Comparison of ENCODE assay signal across 14 cellular contexts in the genomic region with DNA sequence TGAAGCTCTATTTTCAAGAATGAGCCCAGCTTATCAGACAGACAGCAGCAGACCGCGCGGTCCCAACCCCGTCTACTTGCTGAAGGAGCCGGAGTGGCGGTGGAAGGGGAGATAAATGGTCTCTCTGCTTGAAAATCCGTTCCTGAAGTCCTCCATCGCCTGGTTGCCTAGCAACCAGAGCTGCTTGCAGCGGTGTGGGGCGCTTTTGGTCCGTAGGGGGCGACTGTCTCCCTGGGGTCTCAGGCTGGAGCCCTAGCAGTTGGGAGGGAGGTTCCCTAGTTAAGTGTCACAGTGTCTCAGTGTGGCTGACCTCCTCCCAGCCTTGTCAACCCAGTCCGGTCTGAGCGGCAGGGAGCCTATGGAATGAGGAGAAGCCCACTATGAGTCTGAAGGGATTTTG. TPM values are rescaled to one million over a fixed set of nuclear protein-coding genes. Genes with fewer than 3 reads are reported as not detected.
DNase-seq lines count a peak whose midpoint lies in the region; ATAC-seq and TF ChIP-seq lines count a peak whose summit lies in the region.
"Had no signal": no experiment of that assay in that cellular context is flagged by ENCODE, and none has a peak within 500 bp of the region (broad histone marks: within the 10 kb centered on the region; RNA-seq: fewer than 3 reads in every experiment).

No MANE protein-coding gene starts in this region.

- H3K27me3 ChIP-seq in Karpas-422 (ENCODE audit: low read length) (no peaks in the 10 kb centered on the region), trophoblast cell (ENCODE audit: insufficient read depth, low read length) (no peaks in the 10 kb centered on the region)

- H3K27ac ChIP-seq in Karpas-422 (ENCODE audit: low read length) (no peak overlapping the region), trophoblast cell (ENCODE audit: low read depth, low read length) (no peak overlapping the region)

- H3K9ac ChIP-seq in Karpas-422 (ENCODE audit: low read length), result no peak overlapping the region
- no peak overlapping the region for H3K9ac ChIP-seq in trophoblast cell (ENCODE audit: low read length)

- H2BK120ac ChIP-seq in trophoblast cell (ENCODE audit: insufficient read depth, low read length, poor library complexity), result no peak overlapping the region

- H2BK12ac ChIP-seq in trophoblast cell (ENCODE audit: low read length), result no peak overlapping the region

- WGBS in trophoblast cell (ENCODE audit: extremely low coverage, insufficient coverage, insufficient read length), result no CpG with 5 or more reads among the region's 14 CpGs

- H3K79me2 ChIP-seq in Karpas-422 (ENCODE audit: low read length), result no peaks in the 10 kb centered on the region
- H3K79me2 ChIP-seq in trophoblast cell (ENCODE audit: control insufficient read depth, insufficient read depth, low read length, poor library complexity), result peaks cover 2% of the 10 kb centered on the region

- H3K9me3 Mint-ChIP-seq in activated CD8-positive, alpha-beta T cell treated with anti-CD3 and anti-CD28 coated beads for 36 hours, result no peaks in the 10 kb centered on the region
- H3K9me3 Mint-ChIP-seq in activated CD8-positive, alpha-beta T cell treated with anti-CD3 and anti-CD28 coated beads, Interleukin-2, amount 10 ng/mL, durations not matched to agents 7 days and 5 days (ENCODE audit: insufficient read depth), result no peaks in the 10 kb centered on the region
- H3K9me3 Mint-ChIP-seq: activated B cell treated with CpG ODN at 0.5 μM for 24 hours; activated naive CD4-positive, alpha-beta T cell treated with anti-CD3 and anti-CD28 coated beads, Interleukin-2, amount 50 U/mL, for 24 hours; IgD-negative memory B cell had no signal

- peaks cover 3% of the 10 kb centered on the region for H3K27me3 Mint-ChIP-seq in activated CD8-positive, alpha-beta T cell treated with anti-CD3 and anti-CD28 coated beads for 36 hours
- H3K27me3 Mint-ChIP-seq in activated CD8-positive, alpha-beta T cell treated with anti-CD3 and anti-CD28 coated beads, Interleukin-2, amount 10 ng/mL, durations not matched to agents 7 days and 5 days (ENCODE audit: low read depth), result peaks cover 18% of the 10 kb centered on the region

- peaks cover 21% of the 10 kb centered on the region for H3K4me1 Mint-ChIP-seq in activated CD8-positive, alpha-beta T cell treated with anti-CD3 and anti-CD28 coated beads for 36 hours (ENCODE audit: low read depth)
- peaks cover 47% of the 10 kb centered on the region for H3K4me1 Mint-ChIP-seq in activated CD8-positive, alpha-beta T cell treated with anti-CD3 and anti-CD28 coated beads, Interleukin-2, amount 10 ng/mL, durations not matched to agents 7 days and 5 days (ENCODE audit: low read depth)
- H3K4me1 Mint-ChIP-seq: activated naive CD4-positive, alpha-beta T cell treated with anti-CD3 and anti-CD28 coated beads, Interleukin-2, amount 50 U/mL, for 24 hours had no signal

- no peak overlapping the region for H3K14ac ChIP-seq in trophoblast cell (ENCODE audit: low read length)

- no peak overlapping the region for H4K8ac ChIP-seq in trophoblast cell (ENCODE audit: low read depth, low read length)

- H3K4me1 ChIP-seq in Karpas-422 (ENCODE audit: low read length), result peaks cover 20% of the 10 kb centered on the region
- peaks cover 0 to 10% of the 10 kb centered on the region in 2 experiments for H3K4me1 ChIP-seq in trophoblast cell (ENCODE audit: control insufficient read depth in 1 of 2, insufficient read depth in 2 of 2, low read length in 2 of 2)

- H3K4me2 ChIP-seq in Karpas-422 (ENCODE audit: low read depth, low read length, poor library complexity, severe bottlenecking) (no peak overlapping the region), trophoblast cell (ENCODE audit: low read length) (no peak overlapping the region)

- H3K4me3 Mint-ChIP-seq in activated CD8-positive, alpha-beta T cell treated with anti-CD3 and anti-CD28 coated beads for 36 hours, result no peak overlapping the region
- H3K4me3 Mint-ChIP-seq in activated CD8-positive, alpha-beta T cell treated with anti-CD3 and anti-CD28 coated beads, Interleukin-2, amount 10 ng/mL, durations not matched to agents 7 days and 5 days, result no peak overlapping the region
- H3K4me3 Mint-ChIP-seq: activated B cell treated with CpG ODN at 0.5 μM for 24 hours; activated naive CD4-positive, alpha-beta T cell treated with anti-CD3 and anti-CD28 coated beads, Interleukin-2, amount 50 U/mL, for 24 hours had no signal

- peak; percentile 49 for DNase-seq in activated CD8-positive, alpha-beta T cell treated with anti-CD3 and anti-CD28 coated beads for 36 hours
- DNase-seq in activated CD8-positive, alpha-beta T cell treated with anti-CD3 and anti-CD28 coated beads, Interleukin-2, amount 10 ng/mL, durations not matched to agents 7 days and 5 days, result no peak
- peak; percentile 76 for DNase-seq in Karpas-422
- peak; percentile 8 to 24 for DNase-seq in cardiac fibroblast (ENCODE audit: low read depth in 2 of 2)
- no peak for DNase-seq in retinal pigment epithelial cell (ENCODE audit: low read depth)
- DNase-seq in GM20000 (ENCODE audit: low spot score), result no peak
- no peak for DNase-seq in trophoblast cell
- DNase-seq in hippocampal formation (lab: John Stamatoyannopoulos, UW), result no peak
- DNase-seq: activated B cell treated with CpG ODN at 0.5 μM for 24 hours; naive B cell; stimulated activated CD4-positive, alpha-beta T cell treated with anti-CD3 and anti-CD28 coated beads, Interleukin-1b, Interleukin-23, amount 100 ng/mL, for 48 hours had no signal

- no peak overlapping the region for H2AK5ac ChIP-seq in trophoblast cell (ENCODE audit: low read length)

- H3K18ac ChIP-seq in trophoblast cell (ENCODE audit: low read length), result no peak overlapping the region

- H2AFZ ChIP-seq in Karpas-422 (ENCODE audit: low read length) (no peak overlapping the region), trophoblast cell (ENCODE audit: insufficient read depth, low read length, poor library complexity) (no peak overlapping the region)

- H2BK5ac ChIP-seq in trophoblast cell (ENCODE audit: low read depth, low read length, poor library complexity), result no peak overlapping the region

- H4K12ac ChIP-seq in trophoblast cell (ENCODE audit: low read depth, low read length), result no peak overlapping the region

- no peak overlapping the region for H3K4ac ChIP-seq in trophoblast cell (ENCODE audit: low read depth, low read length)

- no peaks in the 10 kb centered on the region for H3K9me2 ChIP-seq in Karpas-422 (replicated peaks; ENCODE audit: insufficient read depth, low read length)

- no peak for ATAC-seq in activated CD8-positive, alpha-beta T cell treated with anti-CD3 and anti-CD28 coated beads for 36 hours
- ATAC-seq in activated CD8-positive, alpha-beta T cell treated with anti-CD3 and anti-CD28 coated beads, Interleukin-2, amount 10 ng/mL, durations not matched to agents 7 days and 5 days, result no peak

- no peak for TF ChIP-seq CTCF in activated CD8-positive, alpha-beta T cell treated with anti-CD3 and anti-CD28 coated beads for 36 hours (IDR thresholded peaks at IDR 0.05)
- TF ChIP-seq CTCF in cardiac fibroblast (IDR thresholded peaks at IDR 0.05; ENCODE audit: low read depth, low read length) (peak; percentile 13), retinal pigment epithelial cell (conservative IDR thresholded peaks at IDR 0.05; ENCODE audit: low read depth, low read length) (peak; percentile 31), GM20000 (IDR thresholded peaks at IDR 0.05; ENCODE audit: extremely low read depth, missing control alignments) (no peak)

- H4K91ac ChIP-seq in trophoblast cell (ENCODE audit: low read depth, low read length), result no peak overlapping the region

- H3K9me3 ChIP-seq in Karpas-422 (ENCODE audit: low read length) (no peaks in the 10 kb centered on the region), trophoblast cell (ENCODE audit: insufficient read depth, low read depth, low read length) (no peaks in the 10 kb centered on the region)

- H4K20me1 ChIP-seq in Karpas-422 (ENCODE audit: insufficient read depth, low read depth, low read length), result no peaks in the 10 kb centered on the region

- CTCF ChIA-PET in activated CD8-positive, alpha-beta T cell treated with anti-CD3 and anti-CD28 coated beads for 36 hours (lab: Charles Lee), result interaction anchor here (1.0 to 1.8 kb wide), 3 partner anchors 8 to 69 kb away, joined by 4 to 11 read pairs (median 4); partner anchors contain the start of gene DLG3
- CTCF ChIA-PET in activated CD8-positive, alpha-beta T cell treated with anti-CD3 and anti-CD28 coated beads, Interleukin-2, amount 10 ng/mL, durations not matched to agents 7 days and 5 days (lab: Charles Lee), result interaction anchor here (0.7 to 4.1 kb wide), 5 partner anchors 8 to 303 kb away, joined by 3 to 15 read pairs (median 7); partner anchors contain the start of genes DLG3 and IGBP1

- POLR2A ChIA-PET in activated CD8-positive, alpha-beta T cell treated with anti-CD3 and anti-CD28 coated beads for 36 hours (lab: Charles Lee), result no interaction called here
- POLR2A ChIA-PET in activated CD8-positive, alpha-beta T cell treated with anti-CD3 and anti-CD28 coated beads, Interleukin-2, amount 10 ng/mL, durations not matched to agents 7 days and 5 days (lab: Charles Lee), result interaction anchor here (1.0 to 1.1 kb wide), 2 partner anchors 9 to 15 kb away, joined by 3 read pairs; no protein-coding TSS in a partner anchor

- H3K4me3 ChIP-seq in Karpas-422 (ENCODE audit: low read length), result no peak overlapping the region
- no peak overlapping the region for H3K4me3 ChIP-seq in cardiac fibroblast (replicated peaks in 1 of 2; ENCODE audit: low read depth in 2 of 2, low read length in 2 of 2)
- no peak overlapping the region for H3K4me3 ChIP-seq in retinal pigment epithelial cell (ENCODE audit: low read length)
- no peak overlapping the region for H3K4me3 ChIP-seq in trophoblast cell (ENCODE audit: low read depth, low read length)

- H3K36me3 ChIP-seq in Karpas-422 (ENCODE audit: insufficient read depth, low read length) (no peaks in the 10 kb centered on the region), trophoblast cell (ENCODE audit: control insufficient read depth in 1 of 2, insufficient read depth in 2 of 2, low read length in 2 of 2) (no peaks in the 10 kb centered on the region)

- H3K36me3 Mint-ChIP-seq in activated CD8-positive, alpha-beta T cell treated with anti-CD3 and anti-CD28 coated beads for 36 hours (ENCODE audit: low read depth), result no peaks in the 10 kb centered on the region
- H3K36me3 Mint-ChIP-seq in activated CD8-positive, alpha-beta T cell treated with anti-CD3 and anti-CD28 coated beads, Interleukin-2, amount 10 ng/mL, durations not matched to agents 7 days and 5 days (ENCODE audit: low read depth), result no peaks in the 10 kb centered on the region
- H3K36me3 Mint-ChIP-seq: activated naive CD4-positive, alpha-beta T cell treated with anti-CD3 and anti-CD28 coated beads, Interleukin-2, amount 50 U/mL, for 24 hours; naive B cell had no signal

- H3K79me1 ChIP-seq in trophoblast cell (ENCODE audit: low read length), result peaks cover 4% of the 10 kb centered on the region

- intact Hi-C loops in activated CD8-positive, alpha-beta T cell treated with anti-CD3 and anti-CD28 coated beads for 36 hours (cut with micrococcal nuclease), result loop anchor here (10.0 kb wide), 1 partner anchor 302 kb away; the partner anchor contains the start of gene IGBP1

- H3K23ac ChIP-seq in trophoblast cell (ENCODE audit: low read length), result no peak overlapping the region

- H3K27ac Mint-ChIP-seq in activated CD8-positive, alpha-beta T cell treated with anti-CD3 and anti-CD28 coated beads for 36 hours, result no peak overlapping the region
- no peak overlapping the region for H3K27ac Mint-ChIP-seq in activated CD8-positive, alpha-beta T cell treated with anti-CD3 and anti-CD28 coated beads, Interleukin-2, amount 10 ng/mL, durations not matched to agents 7 days and 5 days
- H3K27ac Mint-ChIP-seq: activated B cell treated with CpG ODN at 0.5 μM for 24 hours; activated naive CD4-positive, alpha-beta T cell treated with anti-CD3 and anti-CD28 coated beads, Interleukin-2, amount 50 U/mL, for 24 hours; IgD-negative memory B cell had no signal

RNA-seq across cellular contexts. Expression of gene DLG3, which starts 8.3 kb away (rescaled TPM):
- 10 to 100 TPM; 24.8 to 27.3 TPM for total RNA-seq in activated CD8-positive, alpha-beta T cell treated with anti-CD3 and anti-CD28 coated beads for 36 hours
- total RNA-seq in activated CD8-positive, alpha-beta T cell treated with anti-CD3 and anti-CD28 coated beads, Interleukin-2, amount 10 ng/mL, durations not matched to agents 7 days and 5 days, result 10 to 100 TPM; 22.8 to 24.6 TPM
- total RNA-seq in Karpas-422 (2014; rRNA removed; shearing (Covaris generic); ENCODE audit: low replicate concordance), result 14.5 and 24.6 TPM in 2 replicates
- polyA plus RNA-seq in trophoblast cell (2013), result 18.6 and 22.7 TPM in 2 replicates

RNA-seq across cellular contexts. Expression of gene GDPD2, which starts 13.3 kb away (rescaled TPM):
- not detected for total RNA-seq in activated CD8-positive, alpha-beta T cell treated with anti-CD3 and anti-CD28 coated beads for 36 hours
- total RNA-seq in activated CD8-positive, alpha-beta T cell treated with anti-CD3 and anti-CD28 coated beads, Interleukin-2, amount 10 ng/mL, durations not matched to agents 7 days and 5 days, result under 1 TPM; 0.34 to 0.63 TPM
- total RNA-seq in Karpas-422 (2014; rRNA removed; shearing (Covaris generic); ENCODE audit: low replicate concordance), result not detected in 2 replicates
- 0.47 and 0.57 TPM in 2 replicates for polyA plus RNA-seq in trophoblast cell (2013)
- total RNA-seq: activated B cell treated with CpG ODN at 0.5 μM for 24 hours had no signal
- polyA plus RNA-seq: BJ, IgD-negative memory B cell had no signal

Comparison
In these comparisons a context has a peak if more than half of its experiments do, and no peak if none do; other contexts are left out.
1. DNase-seq: peak in activated CD8-positive, alpha-beta T cell treated with anti-CD3 and anti-CD28 coated beads for 36 hours (single experiment), Karpas-422 (single experiment) and cardiac fibroblast (2 of 2); none in activated CD8-positive, alpha-beta T cell treated with anti-CD3 and anti-CD28 coated beads, Interleukin-2, amount 10 ng/mL, durations not matched to agents 7 days and 5 days (single experiment), retinal pigment epithelial cell (single experiment), GM20000 (single experiment), trophoblast cell (0 of 2) and hippocampal formation (0 of 2).
2. CTCF ChIP-seq: peak in cardiac fibroblast (single experiment) and retinal pigment epithelial cell (single experiment); none in activated CD8-positive, alpha-beta T cell treated with anti-CD3 and anti-CD28 coated beads for 36 hours (single experiment) and GM20000 (single experiment).